Comparison of ENCODE assay signal across 15 cellular contexts in the genomic region with DNA sequence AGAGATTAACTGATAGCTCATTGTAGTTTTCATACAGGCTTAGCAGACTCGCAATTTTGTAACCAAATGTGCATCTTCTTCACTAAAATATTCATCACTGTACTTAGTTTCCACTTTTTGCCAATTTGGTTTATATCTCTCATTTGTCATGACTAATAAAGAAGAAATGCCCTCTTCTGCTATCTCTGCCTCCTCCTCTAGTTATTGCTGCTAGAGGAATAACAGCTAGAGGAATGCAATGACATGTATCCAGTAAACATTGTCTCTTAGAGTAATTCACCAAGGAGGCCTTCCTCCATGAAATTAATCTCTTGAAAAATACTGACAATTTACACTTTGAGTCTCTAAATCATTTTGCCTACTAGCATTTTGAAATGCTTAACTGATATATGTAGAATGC.
DNase-seq lines count a peak whose midpoint lies in the region; TF ChIP-seq lines count a peak whose summit lies in the region.
"Had no signal": no experiment of that assay in that cellular context is flagged by ENCODE, and none has a peak within 500 bp of the region (broad histone marks: within the 10 kb centered on the region; RNA-seq: fewer than 3 reads in every experiment).

No MANE protein-coding gene starts in this region.

- no peak overlapping the region for H3K18ac ChIP-seq in mesenchymal stem cell (ENCODE audit: low read depth in 1 of 2, low read length in 2 of 2)

- H2BK15ac ChIP-seq in mesenchymal stem cell (ENCODE audit: low read depth, poor library complexity, severe bottlenecking): no peak overlapping the region

- no peaks in the 10 kb centered on the region for H3K79me2 ChIP-seq in Karpas-422 (ENCODE audit: low read length)

- H3K9ac ChIP-seq in mesenchymal stem cell (ENCODE audit: low read length): no peak overlapping the region
- no peak overlapping the region for H3K9ac ChIP-seq in Karpas-422 (ENCODE audit: low read length)
- H3K9ac ChIP-seq: BLaER1 had no signal

- no peak overlapping the region for H2AFZ ChIP-seq in mesenchymal stem cell (ENCODE audit: low read depth, low read length)
- no peak overlapping the region for H2AFZ ChIP-seq in Karpas-422 (ENCODE audit: low read length)

- H3K4me1 ChIP-seq in mesenchymal stem cell (ENCODE audit: control insufficient read depth, insufficient read depth, low read depth, low read length): no peaks in the 10 kb centered on the region
- no peaks in the 10 kb centered on the region for H3K4me1 ChIP-seq in Karpas-422 (ENCODE audit: low read length)
- H3K4me1 ChIP-seq: BLaER1, HAP-1, SJCRH30 had no signal

- no peaks in the 10 kb centered on the region for H4K20me1 ChIP-seq in Karpas-422 (ENCODE audit: insufficient read depth, low read depth, low read length)
- H4K20me1 ChIP-seq: BLaER1 had no signal

- no peaks in the 10 kb centered on the region for H3K79me1 ChIP-seq in mesenchymal stem cell (replicated peaks; ENCODE audit: low read length, poor library complexity, severe bottlenecking)

- H3K27me3 ChIP-seq in mesenchymal stem cell (ENCODE audit: control insufficient read depth in 1 of 2, insufficient read depth in 1 of 2, low read length in 2 of 2): no peaks in the 10 kb centered on the region
- no peaks in the 10 kb centered on the region for H3K27me3 ChIP-seq in Karpas-422 (ENCODE audit: low read length)
- H3K27me3 ChIP-seq: BLaER1, SJCRH30 had no signal

- H4K91ac ChIP-seq in mesenchymal stem cell (ENCODE audit: low read length): no peak overlapping the region

- no peaks in the 10 kb centered on the region; the same call in 1 of the 2 replicates for H3K9me2 ChIP-seq in Karpas-422 (replicated peaks; ENCODE audit: insufficient read depth, low read length)

- H3K9me3 ChIP-seq in mesenchymal stem cell (ENCODE audit: control insufficient read depth, low read length) (no peaks in the 10 kb centered on the region), Karpas-422 (ENCODE audit: low read length) (no peaks in the 10 kb centered on the region)
- H3K9me3 ChIP-seq: HAP-1, SJCRH30 had no signal

- no peak overlapping the region for H3K14ac ChIP-seq in mesenchymal stem cell (ENCODE audit: low read length in 2 of 2)

- DNase-seq in AG09309 (ENCODE audit: low read depth): peak; percentile 37
- peak; percentile 23 for DNase-seq in HCEC 1CT
- peak; percentile 21 to 53 for DNase-seq in cardiac fibroblast (ENCODE audit: low read depth in 2 of 2)
- DNase-seq in mesenchymal stem cell: peak; percentile 48
- DNase-seq in DMS 273 (lab: John Stamatoyannopoulos, UW; ENCODE audit: unreplicated experiment): no peak
- no peak for DNase-seq in NCI-H446 treated with DMSO at 0.1 percent for 48 hours (lab: John Stamatoyannopoulos, UW)
- no peak for DNase-seq in Karpas-422
- DNase-seq: CD8-positive, alpha-beta memory T cell; NCI-H1048; NCI-H345; SJCRH30 had no signal

- no peak overlapping the region for H2BK5ac ChIP-seq in mesenchymal stem cell (ENCODE audit: low read depth, low read length, poor library complexity, severe bottlenecking)

- H3K4me2 ChIP-seq in mesenchymal stem cell (ENCODE audit: low read length, poor library complexity, severe bottlenecking) (no peak overlapping the region), Karpas-422 (ENCODE audit: low read depth, low read length, poor library complexity, severe bottlenecking) (no peak overlapping the region)
- H3K4me2 ChIP-seq: BLaER1 had no signal

- no peak overlapping the region for H2AK5ac ChIP-seq in mesenchymal stem cell (ENCODE audit: low read length, severe bottlenecking)

- no peak overlapping the region for H3K27ac ChIP-seq in mesenchymal stem cell (ENCODE audit: low read length, poor library complexity, severe bottlenecking)
- no peak overlapping the region for H3K27ac ChIP-seq in Karpas-422 (ENCODE audit: low read length)
- H3K27ac ChIP-seq: BLaER1, RWPE1, SJCRH30 had no signal

- no peak overlapping the region for H2BK120ac ChIP-seq in mesenchymal stem cell (ENCODE audit: low read depth, low read length)

- no peak overlapping the region for H3K23ac ChIP-seq in mesenchymal stem cell (ENCODE audit: low read length in 2 of 2)

- no peak overlapping the region for H4K8ac ChIP-seq in mesenchymal stem cell (ENCODE audit: low read length)

- H3K4me3 ChIP-seq in AG09309 (ENCODE audit: control insufficient read depth, low read depth, low read length) (no peak overlapping the region), cardiac fibroblast (replicated peaks in 1 of 2; ENCODE audit: low read depth in 2 of 2, low read length in 2 of 2) (no peak overlapping the region), mesenchymal stem cell (ENCODE audit: insufficient read depth in 1 of 2, low read depth in 1 of 2, low read length in 2 of 2) (no peak overlapping the region), Karpas-422 (ENCODE audit: low read length) (no peak overlapping the region)
- H3K4me3 ChIP-seq: BLaER1, GM12878, HAP-1, SJCRH30 had no signal

- no peaks in the 10 kb centered on the region for H3K36me3 ChIP-seq in mesenchymal stem cell (ENCODE audit: control insufficient read depth in 1 of 2, insufficient read depth in 2 of 2, low read depth in 1 of 2, low read length in 2 of 2)
- no peaks in the 10 kb centered on the region for H3K36me3 ChIP-seq in Karpas-422 (ENCODE audit: insufficient read depth, low read length)
- H3K36me3 ChIP-seq: BLaER1, HAP-1, SJCRH30 had no signal

- no peak overlapping the region for H2BK12ac ChIP-seq in mesenchymal stem cell (ENCODE audit: low read length in 2 of 2)

- 0% methylated on average over 1 of the region's 1 CpG for WGBS in mesenchymal stem cell

- no peak for TF ChIP-seq CTCF in AG09309 (IDR thresholded peaks at IDR 0.05; ENCODE audit: control insufficient read depth, insufficient read depth, low read depth, low read length, missing control alignments)
- no peak for TF ChIP-seq CTCF in cardiac fibroblast (IDR thresholded peaks at IDR 0.05; ENCODE audit: low read depth, low read length)

- H3K4ac ChIP-seq in mesenchymal stem cell (ENCODE audit: low read depth in 1 of 2, low read length in 2 of 2): no peak overlapping the region

Comparison
In these comparisons a context has a peak if more than half of its experiments do, and no peak if none do; other contexts are left out.
1. DNase-seq: peak in AG09309 (single experiment), HCEC 1CT (single experiment), cardiac fibroblast (2 of 2) and mesenchymal stem cell (single experiment); none in DMS 273 (single experiment), NCI-H446 treated with DMSO at 0.1 percent for 48 hours (single experiment) and Karpas-422 (single experiment).